In genomic region chr3:38003817-38004414, GRCh38 we compare ENCODE assay signal across 12 cellular contexts. TPM values are rescaled to one million over a fixed set of nuclear protein-coding genes. Genes with fewer than 3 reads are reported as not detected.
A peak's percentile ranks its signal among the peaks of the same experiment; 100 is the strongest.
DNase-seq lines count a peak whose midpoint lies in the region; ATAC-seq and TF ChIP-seq lines count a peak whose summit lies in the region.
"Had no signal": no experiment of that assay in that cellular context is flagged by ENCODE, and none has a peak within 500 bp of the region (broad histone marks: within the 10 kb centered on the region; RNA-seq: fewer than 3 reads in every experiment).

No MANE protein-coding gene starts in this region.

- H2BK15ac ChIP-seq in mesenchymal stem cell (ENCODE audit: low read depth, poor library complexity, severe bottlenecking): no peak overlapping the region

- H3K36me3 Mint-ChIP-seq in activated CD8-positive, alpha-beta T cell treated with anti-CD3 and anti-CD28 coated beads for 36 hours (ENCODE audit: low read depth): peaks cover 20% of the 10 kb centered on the region
- H3K36me3 Mint-ChIP-seq in activated CD8-positive, alpha-beta T cell treated with anti-CD3 and anti-CD28 coated beads, Interleukin-2, amount 10 ng/mL, durations not matched to agents 7 days and 5 days (ENCODE audit: low read depth): peaks cover 26% of the 10 kb centered on the region

- H3K4me2 ChIP-seq in mesenchymal stem cell (ENCODE audit: low read length, poor library complexity, severe bottlenecking): no peak overlapping the region

- H3K9me3 ChIP-seq in mesenchymal stem cell (ENCODE audit: control insufficient read depth, low read length) (no peaks in the 10 kb centered on the region), upper lobe of left lung (no peaks in the 10 kb centered on the region), adrenal gland (replicated peaks in 1 of 3) (no peaks in the 10 kb centered on the region)
- H3K9me3 ChIP-seq: gastrocnemius medialis, ovary had no signal

- no peak overlapping the region for H2AK5ac ChIP-seq in mesenchymal stem cell (ENCODE audit: low read length, severe bottlenecking)

- H4K8ac ChIP-seq in mesenchymal stem cell (ENCODE audit: low read length): no peak overlapping the region

- H2BK120ac ChIP-seq in mesenchymal stem cell (ENCODE audit: low read depth, low read length): no peak overlapping the region

- ATAC-seq in activated CD8-positive, alpha-beta T cell treated with anti-CD3 and anti-CD28 coated beads for 36 hours: no peak
- no peak for ATAC-seq in activated CD8-positive, alpha-beta T cell treated with anti-CD3 and anti-CD28 coated beads, Interleukin-2, amount 10 ng/mL, durations not matched to agents 7 days and 5 days
- ATAC-seq in upper lobe of left lung (ENCODE audit: low FRiP score in 2 of 2): no peak

- no peak overlapping the region for H3K4ac ChIP-seq in mesenchymal stem cell (ENCODE audit: low read depth in 1 of 2, low read length in 2 of 2)

- H2AFZ ChIP-seq in mesenchymal stem cell (ENCODE audit: low read depth, low read length): no peak overlapping the region

- TF ChIP-seq CTCF in activated CD8-positive, alpha-beta T cell treated with anti-CD3 and anti-CD28 coated beads for 36 hours (IDR thresholded peaks at IDR 0.05): no peak
- TF ChIP-seq CTCF in upper lobe of left lung (IDR thresholded peaks at IDR 0.05) (no peak), adrenal gland (IDR thresholded peaks at IDR 0.05) (no peak)

- CTCF ChIA-PET in activated CD8-positive, alpha-beta T cell treated with anti-CD3 and anti-CD28 coated beads for 36 hours (lab: Charles Lee): interaction anchor here (0.8 to 4.1 kb wide), 16 partner anchors 10 to 148 kb away, joined by 3 to 35 read pairs (median 6); partner anchors contain the start of genes ACAA1 and DLEC1
- CTCF ChIA-PET in activated CD8-positive, alpha-beta T cell treated with anti-CD3 and anti-CD28 coated beads, Interleukin-2, amount 10 ng/mL, durations not matched to agents 7 days and 5 days (lab: Charles Lee): interaction anchor here (0.6 to 3.1 kb wide), 14 partner anchors 9 to 342 kb away, joined by 3 to 36 read pairs (median 4); partner anchors contain the start of gene DLEC1

- H3K36me3 ChIP-seq in mesenchymal stem cell (ENCODE audit: control insufficient read depth in 1 of 2, insufficient read depth in 2 of 2, low read depth in 1 of 2, low read length in 2 of 2): peaks cover 35 to 61% of the 10 kb centered on the region in 2 experiments
- peaks cover 2 to 55% (median 35%) of the 10 kb centered on the region in 4 donors for H3K36me3 ChIP-seq in upper lobe of left lung
- peaks cover 0 to 26% of the 10 kb centered on the region in 2 donors for H3K36me3 ChIP-seq in adrenal gland (replicated peaks in 1 of 2)
- H3K36me3 ChIP-seq: ovary had no signal

- H2BK5ac ChIP-seq in mesenchymal stem cell (ENCODE audit: low read depth, low read length, poor library complexity, severe bottlenecking): no peak overlapping the region

- no peak overlapping the region for H3K4me3 Mint-ChIP-seq in activated CD8-positive, alpha-beta T cell treated with anti-CD3 and anti-CD28 coated beads for 36 hours
- no peak overlapping the region for H3K4me3 Mint-ChIP-seq in activated CD8-positive, alpha-beta T cell treated with anti-CD3 and anti-CD28 coated beads, Interleukin-2, amount 10 ng/mL, durations not matched to agents 7 days and 5 days
- H3K4me3 Mint-ChIP-seq: activated naive CD4-positive, alpha-beta T cell treated with anti-CD3 and anti-CD28 coated beads for 36 hours had no signal

- no peaks in the 10 kb centered on the region for H3K27me3 Mint-ChIP-seq in activated CD8-positive, alpha-beta T cell treated with anti-CD3 and anti-CD28 coated beads for 36 hours
- H3K27me3 Mint-ChIP-seq in activated CD8-positive, alpha-beta T cell treated with anti-CD3 and anti-CD28 coated beads, Interleukin-2, amount 10 ng/mL, durations not matched to agents 7 days and 5 days (ENCODE audit: low read depth): no peaks in the 10 kb centered on the region

- peak overlapping the region; percentile 46 for H3K27ac Mint-ChIP-seq in activated CD8-positive, alpha-beta T cell treated with anti-CD3 and anti-CD28 coated beads for 36 hours
- H3K27ac Mint-ChIP-seq in activated CD8-positive, alpha-beta T cell treated with anti-CD3 and anti-CD28 coated beads, Interleukin-2, amount 10 ng/mL, durations not matched to agents 7 days and 5 days: no peak overlapping the region

- no peaks in the 10 kb centered on the region for H3K79me1 ChIP-seq in mesenchymal stem cell (replicated peaks; ENCODE audit: low read length, poor library complexity, severe bottlenecking)

- no peak overlapping the region for H3K23ac ChIP-seq in mesenchymal stem cell (ENCODE audit: low read length in 2 of 2)

- H2BK12ac ChIP-seq in mesenchymal stem cell (ENCODE audit: low read length in 2 of 2): no peak overlapping the region

- WGBS in mesenchymal stem cell: 84% methylated on average over 11 of the region's 11 CpGs
- WGBS in upper lobe of left lung, 2 donors: 74 to 88% methylated on average over 5 to 11 of the region's 11 CpGs
- 83 to 87% (median 84%) methylated on average over 5 to 11 of the region's 11 CpGs for WGBS in adrenal gland, 4 donors

- H3K27me3 ChIP-seq in mesenchymal stem cell (ENCODE audit: control insufficient read depth in 1 of 2, insufficient read depth in 1 of 2, low read length in 2 of 2) (no peaks in the 10 kb centered on the region), upper lobe of left lung (no peaks in the 10 kb centered on the region), adrenal gland (no peaks in the 10 kb centered on the region)
- H3K27me3 ChIP-seq: gastrocnemius medialis, ovary had no signal

- TF ChIP-seq POLR2A in upper lobe of left lung (IDR thresholded peaks at IDR 0.05) (no peak), adrenal gland (IDR thresholded peaks at IDR 0.05) (no peak)

- H3K9me3 Mint-ChIP-seq in activated CD8-positive, alpha-beta T cell treated with anti-CD3 and anti-CD28 coated beads for 36 hours: no peaks in the 10 kb centered on the region
- H3K9me3 Mint-ChIP-seq in activated CD8-positive, alpha-beta T cell treated with anti-CD3 and anti-CD28 coated beads, Interleukin-2, amount 10 ng/mL, durations not matched to agents 7 days and 5 days (ENCODE audit: insufficient read depth): no peaks in the 10 kb centered on the region
- H3K9me3 Mint-ChIP-seq: activated naive CD4-positive, alpha-beta T cell treated with anti-CD3 and anti-CD28 coated beads for 36 hours had no signal

- peak overlapping the region; percentile 9 for H4K91ac ChIP-seq in mesenchymal stem cell (ENCODE audit: low read length)

- peaks cover 23% of the 10 kb centered on the region for H3K4me1 Mint-ChIP-seq in activated CD8-positive, alpha-beta T cell treated with anti-CD3 and anti-CD28 coated beads for 36 hours (ENCODE audit: low read depth)
- H3K4me1 Mint-ChIP-seq in activated CD8-positive, alpha-beta T cell treated with anti-CD3 and anti-CD28 coated beads, Interleukin-2, amount 10 ng/mL, durations not matched to agents 7 days and 5 days (ENCODE audit: low read depth): peaks cover 15% of the 10 kb centered on the region

- H3K27ac ChIP-seq in caudate nucleus (ENCODE audit: low read depth, low read length) (peak overlapping the region; percentile 96), mesenchymal stem cell (ENCODE audit: low read length, poor library complexity, severe bottlenecking) (no peak overlapping the region), upper lobe of left lung (peak overlapping the region in 3 of 4 donors; percentile 5 to 55 (median 32)), adrenal gland (no peak overlapping the region)
- H3K27ac ChIP-seq: gastrocnemius medialis, ovary had no signal

- no peak overlapping the region for H3K14ac ChIP-seq in mesenchymal stem cell (ENCODE audit: low read length in 2 of 2)

- intact Hi-C loops in activated CD8-positive, alpha-beta T cell treated with anti-CD3 and anti-CD28 coated beads for 36 hours (cut with micrococcal nuclease): no loop called here
- intact Hi-C loops in adrenal gland (cut with DNase I): loop anchor here in 1 of 2 donors (10.0 kb wide), 1 partner anchor 111 kb away; no protein-coding TSS in a partner anchor

- TF ChIP-seq EP300 in upper lobe of left lung (IDR thresholded peaks at IDR 0.05): no peak

- H3K4me3 ChIP-seq in mesenchymal stem cell (ENCODE audit: insufficient read depth in 1 of 2, low read depth in 1 of 2, low read length in 2 of 2): no peak overlapping the region
- no peak overlapping the region for H3K4me3 ChIP-seq in upper lobe of left lung
- no peak overlapping the region for H3K4me3 ChIP-seq in adrenal gland
- H3K4me3 ChIP-seq: gastrocnemius medialis, ovary had no signal

- peaks cover 5% of the 10 kb centered on the region for H3K4me1 ChIP-seq in mesenchymal stem cell (ENCODE audit: control insufficient read depth, insufficient read depth, low read depth, low read length)
- peaks cover 6 to 20% (median 11%) of the 10 kb centered on the region in 4 donors for H3K4me1 ChIP-seq in upper lobe of left lung
- H3K4me1 ChIP-seq in adrenal gland (replicated peaks in 1 of 2): no peaks in the 10 kb centered on the region
- H3K4me1 ChIP-seq: gastrocnemius medialis had no signal

- no peak overlapping the region for H3K18ac ChIP-seq in mesenchymal stem cell (ENCODE audit: low read depth in 1 of 2, low read length in 2 of 2)

- no peak for DNase-seq in activated CD8-positive, alpha-beta T cell treated with anti-CD3 and anti-CD28 coated beads for 36 hours
- DNase-seq in activated CD8-positive, alpha-beta T cell treated with anti-CD3 and anti-CD28 coated beads, Interleukin-2, amount 10 ng/mL, durations not matched to agents 7 days and 5 days: no peak
- DNase-seq in caudate nucleus (lab: John Stamatoyannopoulos, UW) (peak in 9 of 61 donors; percentile 13 to 57 (median 40)), mesenchymal stem cell (no peak), upper lobe of left lung (no peak), DMS153 treated with DMSO at 0.1 percent for 48 hours (lab: John Stamatoyannopoulos, UW; ENCODE audit: unreplicated experiment) (no peak), adrenal gland (no peak), midbrain (lab: John Stamatoyannopoulos, UW) (no peak)
- DNase-seq: NCI-H187 treated with DMSO at 0.1 percent for 48 hours had no signal

- POLR2A ChIA-PET in activated CD8-positive, alpha-beta T cell treated with anti-CD3 and anti-CD28 coated beads for 36 hours (lab: Charles Lee): interaction anchor here (1.2 kb wide), 1 partner anchor 35 kb away, joined by 4 read pairs; the partner anchor contains the start of gene DLEC1
- POLR2A ChIA-PET in activated CD8-positive, alpha-beta T cell treated with anti-CD3 and anti-CD28 coated beads, Interleukin-2, amount 10 ng/mL, durations not matched to agents 7 days and 5 days (lab: Charles Lee): no interaction called here

- peak overlapping the region; percentile 31 for H3K9ac ChIP-seq in mesenchymal stem cell (ENCODE audit: low read length)

RNA-seq across cellular contexts. Expression of gene VILL, which starts 13.3 kb away (rescaled TPM):
- total RNA-seq in activated CD8-positive, alpha-beta T cell treated with anti-CD3 and anti-CD28 coated beads for 36 hours: 10 to 100 TPM; 11.4 to 11.7 TPM
- total RNA-seq in activated CD8-positive, alpha-beta T cell treated with anti-CD3 and anti-CD28 coated beads, Interleukin-2, amount 10 ng/mL, durations not matched to agents 7 days and 5 days: 10 to 100 TPM; 14.6 to 15.1 TPM
- polyA plus RNA-seq in mesenchymal stem cell (2013, experiment 1 of 2): 0.98 TPM
- 1.0 TPM for polyA plus RNA-seq in mesenchymal stem cell (2013, experiment 2 of 2)
- total RNA-seq in upper lobe of left lung: 10 to 100 TPM in 5 of 6 donors, 1 to 10 TPM in 1; 5.6 to 41.9 (median 19.0) TPM
- 1 to 10 TPM; 2.5 to 8.0 (median 6.5) TPM for total RNA-seq in adrenal gland
- 10 to 100 TPM in 1 of 3 donors, 1 to 10 TPM in 2; 1.7 to 18.0 (median 9.7) TPM for polyA plus RNA-seq in adrenal gland

RNA-seq across cellular contexts. Expression of gene PLCD1, which starts 25.5 kb away (rescaled TPM):
- total RNA-seq in activated CD8-positive, alpha-beta T cell treated with anti-CD3 and anti-CD28 coated beads for 36 hours: 1 to 10 TPM; 6.2 to 8.2 TPM
- total RNA-seq in activated CD8-positive, alpha-beta T cell treated with anti-CD3 and anti-CD28 coated beads, Interleukin-2, amount 10 ng/mL, durations not matched to agents 7 days and 5 days: 10 to 100 TPM in 1 of 2 experiments, 1 to 10 TPM in 1; 9.7 to 10.1 TPM
- polyA plus RNA-seq in mesenchymal stem cell (2013, experiment 1 of 2): 16.1 TPM
- polyA plus RNA-seq in mesenchymal stem cell (2013, experiment 2 of 2): 16.2 TPM
- 10 to 100 TPM; 20.8 to 80.1 (median 36.1) TPM for total RNA-seq in upper lobe of left lung
- 10 to 100 TPM in 7 of 8 donors, 1 to 10 TPM in 1; 9.7 to 97.3 (median 29.2) TPM for total RNA-seq in adrenal gland
- polyA plus RNA-seq in adrenal gland: 10 to 100 TPM; 11.3 to 42.7 (median 40.9) TPM

RNA-seq across cellular contexts. Expression of gene DLEC1, which starts 35.1 kb away (rescaled TPM):
- total RNA-seq in activated CD8-positive, alpha-beta T cell treated with anti-CD3 and anti-CD28 coated beads for 36 hours: under 1 TPM; 0.20 to 0.36 TPM
- total RNA-seq in activated CD8-positive, alpha-beta T cell treated with anti-CD3 and anti-CD28 coated beads, Interleukin-2, amount 10 ng/mL, durations not matched to agents 7 days and 5 days: under 1 TPM; 0.26 to 0.60 TPM
- 0.01 TPM for polyA plus RNA-seq in mesenchymal stem cell (2013, experiment 1 of 2)
- polyA plus RNA-seq in mesenchymal stem cell (2013, experiment 2 of 2): 0.01 TPM
- total RNA-seq in upper lobe of left lung (10 to 100 TPM in 3 of 6 donors, 1 to 10 TPM in 3; 2.3 to 34.8 (median 14.3) TPM), adrenal gland (1 to 10 TPM in 5 of 8 donors, under 1 TPM in 3; 0.18 to 2.0 (median 1.1) TPM)
- polyA plus RNA-seq in adrenal gland: 1 to 10 TPM in 2 of 3 donors, under 1 TPM in 1; 0.20 to 2.0 (median 1.7) TPM
- total RNA-seq: gastrocnemius medialis had no signal

Comparison
In these comparisons a context has a peak if more than half of its experiments do, and no peak if none do; other contexts are left out.
1. H3K27ac ChIP-seq: peak in caudate nucleus (single experiment) and upper lobe of left lung (3 of 4); none in mesenchymal stem cell (single experiment) and adrenal gland (0 of 5).